Comparison of ENCODE assay signal across 22 cellular contexts in the genomic region with DNA sequence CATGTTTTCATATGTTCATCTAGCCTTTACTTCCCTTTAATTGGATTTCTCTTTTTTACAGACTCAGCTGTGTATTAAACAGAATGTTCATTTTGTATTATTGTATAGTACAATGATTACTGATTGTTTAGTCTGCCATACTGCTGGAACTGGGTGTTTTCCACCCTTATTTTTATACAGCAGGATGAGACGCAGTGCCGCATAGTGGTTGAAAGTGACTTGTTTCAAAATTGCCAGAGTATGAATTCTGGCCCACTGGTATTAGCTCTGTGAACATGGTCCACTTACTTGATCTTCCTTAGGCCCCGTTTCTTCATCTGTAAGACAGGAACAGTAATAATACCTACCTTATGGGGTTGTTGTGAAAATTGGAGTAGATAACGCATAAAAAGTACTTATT. TPM values are rescaled to one million over a fixed set of nuclear protein-coding genes. Genes with fewer than 3 reads are reported as not detected.
A peak's percentile ranks its signal among the peaks of the same experiment; 100 is the strongest.
DNase-seq lines count a peak whose midpoint lies in the region; ATAC-seq, FAIRE-seq and TF ChIP-seq lines count a peak whose summit lies in the region.
"Had no signal": no experiment of that assay in that cellular context is flagged by ENCODE, and none has a peak within 500 bp of the region (broad histone marks: within the 10 kb centered on the region; RNA-seq: fewer than 3 reads in every experiment).

No MANE protein-coding gene starts in this region.

- H3K9ac ChIP-seq in KMS-11: no peak overlapping the region
- no peak overlapping the region for H3K9ac ChIP-seq in keratinocyte (ENCODE audit: control insufficient read depth, extremely low read depth, insufficient read depth, low read length)

- H3K27ac ChIP-seq in KMS-11 (no peak overlapping the region), body of pancreas (peak overlapping the region; percentile 76 to 84 (median 82)), keratinocyte (ENCODE audit: control insufficient read depth, insufficient read depth, low read length) (peak overlapping the region; percentile 65), thyroid gland (peak overlapping the region; percentile 91 to 98 (median 97))

- DNase-seq in body of pancreas (no peak), keratinocyte (ENCODE audit: low read depth, low spot score) (no peak), thyroid gland (no peak), chondrocyte (ENCODE audit: low spot score) (no peak), iPS-NIHi11 (ENCODE audit: low spot score) (no peak)
- no peak for DNase-seq in naive thymus-derived CD8-positive, alpha-beta T cell
- DNase-seq: activated CD4-positive, alpha-beta T cell treated with anti-CD3 and anti-CD28 coated beads, Interleukin-2, amount 10 ng/mL, durations not matched to agents 7 days and 5 days; activated naive CD8-positive, alpha-beta T cell treated with anti-CD3 and anti-CD28 coated beads, Interleukin-2, amount 50 U/mL, for 24 hours; AML-193; COR-L47; foreskin fibroblast; NCI-H1694; NCI-H69; nephron progenitor cell; SHP77; T-helper 1 cell; upper lobe of right lung had no signal

- H3K27me3 ChIP-seq in KMS-11 (ENCODE audit: insufficient read depth, low read depth) (no peaks in the 10 kb centered on the region), body of pancreas (no peaks in the 10 kb centered on the region), keratinocyte (ENCODE audit: control insufficient read depth, extremely low read depth, insufficient read depth, low read length) (no peaks in the 10 kb centered on the region), thyroid gland (no peaks in the 10 kb centered on the region)
- H3K27me3 ChIP-seq: upper lobe of right lung had no signal

- H3K9me1 ChIP-seq in keratinocyte (ENCODE audit: control insufficient read depth, extremely low read depth, insufficient read depth, low read length): peaks cover 3% of the 10 kb centered on the region

- H3K79me2 ChIP-seq in KMS-11 (ENCODE audit: insufficient read depth, low read depth) (peaks cover 45% of the 10 kb centered on the region; the same call in 1 of the 2 replicates), keratinocyte (ENCODE audit: control insufficient read depth, insufficient read depth, low read length) (peaks cover 96% of the 10 kb centered on the region)

- H3K4me1 ChIP-seq in KMS-11 (ENCODE audit: low read depth, poor library complexity, severe bottlenecking) (peaks cover 64% of the 10 kb centered on the region), body of pancreas (peaks cover 62% of the 10 kb centered on the region), keratinocyte (ENCODE audit: control insufficient read depth, extremely low read depth, insufficient read depth, low read length) (peaks cover 18% of the 10 kb centered on the region), thyroid gland (peaks cover 59 to 70% of the 10 kb centered on the region in 2 donors)
- H3K4me1 ChIP-seq: prostate gland had no signal

- no peak overlapping the region for H3K27ac Mint-ChIP-seq in chondrocyte (ENCODE audit: unreplicated experiment)
- H3K27ac Mint-ChIP-seq in naive thymus-derived CD8-positive, alpha-beta T cell: no peak overlapping the region
- H3K27ac Mint-ChIP-seq: activated CD4-positive, alpha-beta T cell treated with anti-CD3 and anti-CD28 coated beads, Interleukin-2, amount 10 ng/mL, durations not matched to agents 7 days and 5 days; activated naive CD8-positive, alpha-beta T cell treated with anti-CD3 and anti-CD28 coated beads, Interleukin-2, amount 50 U/mL, for 24 hours; activated T-helper 2 cell treated with anti-CD3 and anti-CD28 coated beads, Interferon-gamma antibody, Interleukin-2, Interleukin-4, amounts not matched to agents 10 μg/mL and 5 μg/mL and 100 μg/mL, durations not matched to agents 14 hours and 24 hours and 36 hours; dendritic cell treated with granulocyte-macrophage colony-stimulating factor and Interleukin-4, amounts not matched to agents 40 ng/mL and 50 ng/mL, for 4 days; nephron progenitor cell; stimulated activated naive CD8-positive, alpha-beta T cell treated with anti-CD3 and anti-CD28 coated beads, Interleukin-15, Interleukin-2, amounts not matched to agents 100 ng/mL and 50 ng/mL, for 24 hours had no signal

- H3K36me3 ChIP-seq in KMS-11 (ENCODE audit: insufficient read depth) (no peaks in the 10 kb centered on the region), body of pancreas (replicated peaks in 1 of 2; ENCODE audit: insufficient read depth in 1 of 2, low read depth in 2 of 2) (no peaks in the 10 kb centered on the region), keratinocyte (ENCODE audit: control insufficient read depth in 2 of 2, extremely low read depth in 1 of 2, insufficient read depth in 2 of 2, low read length in 2 of 2) (no peaks in the 10 kb centered on the region), thyroid gland (no peaks in the 10 kb centered on the region)
- H3K36me3 ChIP-seq: prostate gland, upper lobe of right lung had no signal

- H3K36me3 Mint-ChIP-seq in chondrocyte (ENCODE audit: low read depth): no peaks in the 10 kb centered on the region
- H3K36me3 Mint-ChIP-seq in naive thymus-derived CD8-positive, alpha-beta T cell: no peaks in the 10 kb centered on the region

- TF ChIP-seq POLR2A in body of pancreas (IDR thresholded peaks at IDR 0.05) (no peak), thyroid gland (IDR thresholded peaks at IDR 0.05) (no peak)

- no peak overlapping the region for H2AFZ ChIP-seq in KMS-11 (ENCODE audit: low read depth)
- H2AFZ ChIP-seq in keratinocyte (ENCODE audit: control insufficient read depth, low read length): no peak overlapping the region

- H4K20me1 ChIP-seq in KMS-11 (ENCODE audit: insufficient read depth): no peaks in the 10 kb centered on the region
- no peaks in the 10 kb centered on the region for H4K20me1 ChIP-seq in keratinocyte (ENCODE audit: control insufficient read depth, extremely low read depth, insufficient read depth, low read length)

- H3K4me3 ChIP-seq in KMS-11 (IDR thresholded peaks at IDR 0.05; ENCODE audit: insufficient read depth, low read depth, low read length): no peak overlapping the region
- H3K4me3 ChIP-seq in body of pancreas: no peak overlapping the region
- H3K4me3 ChIP-seq in keratinocyte (ENCODE audit: control insufficient read depth in 2 of 3, extremely low read depth in 1 of 3, insufficient read depth in 2 of 3, low read depth in 1 of 3, low read length in 3 of 3): no peak overlapping the region
- H3K4me3 ChIP-seq in thyroid gland (replicated peaks in 1 of 3): no peak overlapping the region
- H3K4me3 ChIP-seq: prostate gland, upper lobe of right lung had no signal

- POLR2A ChIA-PET in naive thymus-derived CD8-positive, alpha-beta T cell (lab: Charles Lee): no interaction called here

- TF ChIP-seq CTCF in KMS-11 (conservative IDR thresholded peaks at IDR 0.05; ENCODE audit: low read depth, low read length) (no peak), body of pancreas (IDR thresholded peaks at IDR 0.05) (no peak), keratinocyte (optimal IDR thresholded peaks at IDR 0.05 in 1 of 3, IDR thresholded peaks at IDR 0.05 in 1 of 3, conservative IDR thresholded peaks at IDR 0.05 in 1 of 3; ENCODE audit: extremely low read depth in 1 of 3, insufficient read depth in 2 of 3, low read length in 3 of 3) (no peak), thyroid gland (IDR thresholded peaks at IDR 0.05) (no peak), chondrocyte (IDR thresholded peaks at IDR 0.05) (no peak)

- H3K9me3 Mint-ChIP-seq in chondrocyte (ENCODE audit: low read depth): no peaks in the 10 kb centered on the region
- peaks cover 0 to 2% (median 0%) of the 10 kb centered on the region in 9 donors for H3K9me3 Mint-ChIP-seq in naive thymus-derived CD8-positive, alpha-beta T cell
- H3K9me3 Mint-ChIP-seq: activated CD4-positive, alpha-beta T cell treated with anti-CD3 and anti-CD28 coated beads, Interleukin-2, amount 10 ng/mL, durations not matched to agents 7 days and 5 days; activated naive CD8-positive, alpha-beta T cell treated with anti-CD3 and anti-CD28 coated beads, Interleukin-2, amount 50 U/mL, for 24 hours; activated T-helper 2 cell treated with anti-CD3 and anti-CD28 coated beads, Interferon-gamma antibody, Interleukin-2, Interleukin-4, amounts not matched to agents 10 μg/mL and 5 μg/mL and 100 μg/mL, durations not matched to agents 14 hours and 24 hours and 36 hours; dendritic cell treated with granulocyte-macrophage colony-stimulating factor and Interleukin-4, amounts not matched to agents 40 ng/mL and 50 ng/mL, for 4 days; stimulated activated naive CD8-positive, alpha-beta T cell treated with anti-CD3 and anti-CD28 coated beads, Interleukin-15, Interleukin-2, amounts not matched to agents 100 ng/mL and 50 ng/mL, for 24 hours had no signal

- dilution Hi-C loops in keratinocyte (cut with MboI; ENCODE audit: extremely low pct_ligation_motif_present, low sequenced_read_pairs): no loop called here

- peaks cover 53% of the 10 kb centered on the region for H3K4me1 Mint-ChIP-seq in chondrocyte (ENCODE audit: low read depth)
- H3K4me1 Mint-ChIP-seq in naive thymus-derived CD8-positive, alpha-beta T cell: no peaks in the 10 kb centered on the region
- H3K4me1 Mint-ChIP-seq: activated CD4-positive, alpha-beta T cell treated with anti-CD3 and anti-CD28 coated beads, Interleukin-2, amount 10 ng/mL, durations not matched to agents 7 days and 5 days; activated naive CD8-positive, alpha-beta T cell treated with anti-CD3 and anti-CD28 coated beads, Interleukin-2, amount 50 U/mL, for 24 hours had no signal

- peak overlapping the region; percentile 65; the same call in 1 of the 2 replicates for H3K4me2 ChIP-seq in KMS-11
- H3K4me2 ChIP-seq in keratinocyte (ENCODE audit: control insufficient read depth, extremely low read depth, insufficient read depth, low read depth, low read length): no peak overlapping the region

- H3K9me3 ChIP-seq in body of pancreas: no peaks in the 10 kb centered on the region
- no peaks in the 10 kb centered on the region for H3K9me3 ChIP-seq in keratinocyte (ENCODE audit: control insufficient read depth, low read depth, low read length)
- H3K9me3 ChIP-seq in thyroid gland: no peaks in the 10 kb centered on the region
- H3K9me3 ChIP-seq: prostate gland, upper lobe of right lung had no signal

- FAIRE-seq in keratinocyte (lab: Jason Lieb, UNC): no peak

- intact Hi-C loops in body of pancreas (cut with DNase I) (no loop called here), thyroid gland (cut with DNase I) (no loop called here)

- 96 to 99% methylated on average over 4 of the region's 4 CpGs for WGBS in body of pancreas, 2 donors
- 97 to 98% methylated on average over 4 of the region's 4 CpGs for WGBS in thyroid gland, 2 donors

- H3K27me3 Mint-ChIP-seq in chondrocyte (ENCODE audit: low read depth): no peaks in the 10 kb centered on the region
- H3K27me3 Mint-ChIP-seq in naive thymus-derived CD8-positive, alpha-beta T cell: peaks cover 16 to 47% (median 25%) of the 10 kb centered on the region in 5 donors

- no peak overlapping the region for H3K4me3 Mint-ChIP-seq in chondrocyte (ENCODE audit: unreplicated experiment)
- no peak overlapping the region for H3K4me3 Mint-ChIP-seq in naive thymus-derived CD8-positive, alpha-beta T cell
- H3K4me3 Mint-ChIP-seq: activated CD4-positive, alpha-beta T cell treated with anti-CD3 and anti-CD28 coated beads, Interleukin-2, amount 10 ng/mL, durations not matched to agents 7 days and 5 days; activated naive CD8-positive, alpha-beta T cell treated with anti-CD3 and anti-CD28 coated beads, Interleukin-2, amount 50 U/mL, for 24 hours; dendritic cell treated with granulocyte-macrophage colony-stimulating factor and Interleukin-4, amounts not matched to agents 40 ng/mL and 50 ng/mL, for 4 days; nephron progenitor cell; stimulated activated naive CD8-positive, alpha-beta T cell treated with anti-CD3 and anti-CD28 coated beads, Interleukin-15, Interleukin-2, amounts not matched to agents 100 ng/mL and 50 ng/mL, for 24 hours had no signal

- no peak for ATAC-seq in body of pancreas
- no peak for ATAC-seq in naive thymus-derived CD8-positive, alpha-beta T cell
- ATAC-seq: activated naive CD8-positive, alpha-beta T cell treated with anti-CD3 and anti-CD28 coated beads, Interleukin-2, amount 50 U/mL, for 24 hours; upper lobe of right lung had no signal

RNA-seq across cellular contexts. Expression of gene AFDN, which starts 22.1 kb away (rescaled TPM):
- total RNA-seq in body of pancreas (100 to 1,000 TPM; 160 to 195 TPM), thyroid gland (100 to 1,000 TPM; 196 to 311 (median 224) TPM), chondrocyte (40.5 to 48.8 TPM (median 45.8 TPM) in 3 replicates)
- 36.4 to 46.5 TPM (median 40.7 TPM) in 3 replicates for polyA plus RNA-seq in keratinocyte
- polyA plus RNA-seq in keratinocyte (2011; ENCODE audit: low read depth): 289 TPM
- polyA plus RNA-seq in keratinocyte (2011; cell fraction: cytosol; rRNA removed): 23.4 and 24.1 TPM in 2 replicates
- 96.3 and 122 TPM in 2 replicates for polyA plus RNA-seq in keratinocyte (2011; cell fraction: nucleus; rRNA removed)
- 46.0 and 83.8 TPM in 2 replicates for polyA plus RNA-seq in keratinocyte (2012; ENCODE audit: low replicate concordance)
- polyA minus RNA-seq in keratinocyte: 42.2 to 120 TPM (median 58.9 TPM) in 3 replicates
- 37.8 TPM for polyA minus RNA-seq in keratinocyte (2011; cell fraction: cytosol; rRNA and poly(A)+ RNA removed)
- polyA minus RNA-seq in keratinocyte (2011; cell fraction: nucleus; rRNA and poly(A)+ RNA removed): 119 and 181 TPM in 2 replicates
- 1 to 10 TPM; 9.4 to 9.6 TPM for total RNA-seq in naive thymus-derived CD8-positive, alpha-beta T cell
- polyA plus RNA-seq in naive thymus-derived CD8-positive, alpha-beta T cell: 1 to 10 TPM in 1 of 3 donors, under 1 TPM in 1, not detected in 1; 0.46 to 1.2 TPM
